Comparison of ENCODE assay signal across 30 cellular contexts in the genomic region with DNA sequence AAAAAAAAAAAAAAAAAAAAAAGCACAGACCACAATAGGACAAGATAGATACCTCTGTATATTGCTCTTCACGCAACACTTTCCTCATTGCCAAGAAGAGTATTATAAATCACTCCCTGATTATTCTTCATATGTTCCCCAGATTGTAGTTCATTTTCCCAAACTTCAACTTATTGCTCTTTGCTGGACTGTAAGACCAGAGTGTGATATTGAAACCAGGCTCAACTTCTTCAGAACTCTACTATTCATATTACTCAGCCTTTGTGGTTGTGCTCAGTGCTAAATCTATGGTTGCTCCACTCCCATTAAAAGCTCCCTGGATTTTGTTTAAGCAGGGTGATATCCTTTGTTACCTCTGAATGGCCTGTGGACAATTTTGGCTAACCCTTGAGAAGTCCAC.
"Had no signal": no experiment of that assay in that cellular context is flagged by ENCODE, and none has a peak within 500 bp of the region (broad histone marks: within the 10 kb centered on the region; RNA-seq: fewer than 3 reads in every experiment).

No MANE protein-coding gene starts in this region.

- H3K4me3 ChIP-seq: neural progenitor cell, ovary, psoas muscle, right lobe of liver, sigmoid colon, skin epidermis, smooth muscle cell, spleen, suprapubic skin, testis, tibial artery, transverse colon, upper lobe of right lung, uterus had no signal

- H3K27ac ChIP-seq: neural progenitor cell, ovary, parathyroid adenoma, psoas muscle, right lobe of liver, sigmoid colon, spleen, suprapubic skin, testis, tibial artery, transverse colon, upper lobe of right lung, uterus had no signal

- H3K4me2 ChIP-seq: neural progenitor cell, smooth muscle cell had no signal

- H3K4me1 ChIP-seq: neural progenitor cell, parathyroid adenoma, psoas muscle, right lobe of liver, sigmoid colon, spleen, suprapubic skin, testis, tibial artery, transverse colon, upper lobe of right lung, uterus had no signal

- H3K9ac ChIP-seq: neural progenitor cell, parathyroid adenoma had no signal

- H3K27me3 ChIP-seq: neural progenitor cell, ovary, right lobe of liver, sigmoid colon, spleen, suprapubic skin, testis, tibial artery, transverse colon, upper lobe of right lung, uterus had no signal

- H2AFZ ChIP-seq: neural progenitor cell, parathyroid adenoma had no signal

- H3K79me2 ChIP-seq: parathyroid adenoma had no signal

- H3K9me3 ChIP-seq: ovary, psoas muscle, right lobe of liver, sigmoid colon, suprapubic skin, testis, tibial artery, transverse colon, upper lobe of right lung, uterus had no signal

- H3K36me3 ChIP-seq: neural progenitor cell, ovary, right lobe of liver, sigmoid colon, spleen, suprapubic skin, tibial artery, transverse colon, upper lobe of right lung, uterus had no signal

- DNase-seq: naive B cell; naive thymus-derived CD8-positive, alpha-beta T cell; nephron progenitor cell; occipital lobe; ovary; posterior cingulate gyrus; psoas muscle; right cardiac atrium; right lobe of liver; sigmoid colon; spleen; stimulated activated CD4-positive, alpha-beta T cell treated with anti-CD3 and anti-CD28 coated beads, Interleukin-12 subunit alpha, Interleukin-12 subunit beta, amount 100 ng/mL, for 4 hours; stimulated activated CD4-positive, alpha-beta T cell treated with anti-CD3 and anti-CD28 coated beads, Interleukin-2, amount 100 ng/mL, for 24 hours; stimulated activated CD4-positive, alpha-beta T cell treated with anti-CD3 and anti-CD28 coated beads, Interleukin-4, amount 100 ng/mL, for 1 hour; stimulated activated CD4-positive, alpha-beta T cell treated with anti-CD3 and anti-CD28 coated beads, Interleukin-4, amount 100 ng/mL, for 4 hours; stimulated activated CD8-positive, alpha-beta memory T cell treated with anti-CD3 and anti-CD28 coated beads, Interleukin-4, amount 100 ng/mL, for 48 hours; stimulated activated naive CD4-positive, alpha-beta T cell; stimulated activated naive CD8-positive, alpha-beta T cell treated with anti-CD3 and anti-CD28 coated beads, Interleukin-15, amount 100 ng/mL, for 72 hours; stimulated activated naive CD8-positive, alpha-beta T cell treated with anti-CD3 and anti-CD28 coated beads, Interleukin-15, Interleukin-2, amounts not matched to agents 100 U/mL and 50 U/mL, for 24 hours; substantia nigra; testis; tibial artery; transverse colon; upper lobe of right lung; uterus had no signal
